ENCODE assay signal across 21 cellular contexts in genomic region chr9:638152-638551, GRCh38.
DNase-seq lines count a peak whose midpoint lies in the region; ATAC-seq and TF ChIP-seq lines count a peak whose summit lies in the region.
"Had no signal": no experiment of that assay in that cellular context is flagged by ENCODE, and none has a peak within 500 bp of the region (broad histone marks: within the 10 kb centered on the region; RNA-seq: fewer than 3 reads in every experiment).

No MANE protein-coding gene starts in this region.

- H3K27ac ChIP-seq in mammary epithelial cell (ENCODE audit: insufficient read depth, low read depth, low read length): no peak overlapping the region
- H3K27ac ChIP-seq in KOPT-K1 (ENCODE audit: low read depth, low read length, poor library complexity, severe bottlenecking): peak overlapping the region; percentile 50
- H3K27ac ChIP-seq: BLaER1 treated with 17β-estradiol and CSF1 and Interleukin-3, amounts not matched to agents 10 nM and 100 nM; colonic mucosa; neutrophil; transverse colon had no signal

- peaks cover 25% of the 10 kb centered on the region for H3K36me3 Mint-ChIP-seq in MCF 10A (ENCODE audit: insufficient read depth, unreplicated experiment)
- no peaks in the 10 kb centered on the region for H3K36me3 Mint-ChIP-seq in activated naive CD8-positive, alpha-beta T cell treated with anti-CD3 and anti-CD28 coated beads, Interleukin-2, amount 50 U/mL, for 24 hours (ENCODE audit: low read depth)
- H3K36me3 Mint-ChIP-seq in stimulated activated effector memory CD8-positive, alpha-beta T cell treated with anti-CD3 and anti-CD28 coated beads, Interleukin-12 subunit alpha, Interleukin-12 subunit beta, amount 100 ng/mL, for 72 hours: no peaks in the 10 kb centered on the region

- H3K27ac Mint-ChIP-seq in MCF 10A (ENCODE audit: low read depth, unreplicated experiment): peak overlapping the region; percentile 19
- no peak overlapping the region for H3K27ac Mint-ChIP-seq in activated naive CD8-positive, alpha-beta T cell treated with anti-CD3 and anti-CD28 coated beads, Interleukin-2, amount 50 U/mL, for 24 hours
- H3K27ac Mint-ChIP-seq in stimulated activated effector memory CD8-positive, alpha-beta T cell treated with anti-CD3 and anti-CD28 coated beads, Interleukin-12 subunit alpha, Interleukin-12 subunit beta, amount 100 ng/mL, for 72 hours: peak overlapping the region; percentile 26
- H3K27ac Mint-ChIP-seq: activated naive CD8-positive, alpha-beta T cell; H9; progenitor cell of endocrine pancreas had no signal

- no peaks in the 10 kb centered on the region for H3K27me3 ChIP-seq in mammary epithelial cell (ENCODE audit: insufficient read depth, low read length)
- H3K27me3 ChIP-seq: ascending aorta; BLaER1 treated with 17β-estradiol and CSF1 and Interleukin-3, amounts not matched to agents 10 nM and 100 nM; colonic mucosa; neutrophil; transverse colon had no signal

- H2AFZ ChIP-seq in mammary epithelial cell (ENCODE audit: low read depth, low read length): no peak overlapping the region

- intact Hi-C loops in MCF 10A (cut with micrococcal nuclease): no loop called here
- intact Hi-C loops in mammary epithelial cell (cut with micrococcal nuclease): no loop called here

- BruUV-seq in MCF 10A (replicated peaks; lab: Mats Ljungman, UMichigan): no TSS peak
- no TSS peak for BruUV-seq in mammary epithelial cell (replicated peaks; lab: Mats Ljungman, UMichigan)

- in situ Hi-C loops in mammary epithelial cell (cut with MboI; ENCODE audit: low sequenced_read_pairs in 2 of 2): no loop called here

- no peaks in the 10 kb centered on the region for H4K20me1 ChIP-seq in mammary epithelial cell (ENCODE audit: insufficient read depth, low read length)
- H4K20me1 ChIP-seq: BLaER1 treated with 17β-estradiol and CSF1 and Interleukin-3, amounts not matched to agents 10 nM and 100 nM had no signal

- DNase-seq in MCF 10A (ENCODE audit: unreplicated experiment): no peak
- DNase-seq in mammary epithelial cell: no peak
- DNase-seq in activated naive CD8-positive, alpha-beta T cell treated with anti-CD3 and anti-CD28 coated beads, Interleukin-2, amount 50 U/mL, for 24 hours: no peak
- DNase-seq in stimulated activated effector memory CD8-positive, alpha-beta T cell treated with anti-CD3 and anti-CD28 coated beads, Interleukin-12 subunit alpha, Interleukin-12 subunit beta, amount 100 ng/mL, for 72 hours (ENCODE audit: low spot score in 2 of 2): no peak
- DNase-seq in kidney tubule cell (ENCODE audit: low spot score): no peak
- no peak for DNase-seq in NCI-H146 (lab: John Stamatoyannopoulos, UW)
- DNase-seq: colonic mucosa; effector CD8-positive, alpha-beta T cell; H9; Karpas-422; SHP77; stimulated activated CD8-positive, alpha-beta memory T cell treated with anti-CD3 and anti-CD28 coated beads, Interleukin-4, amount 100 ng/mL, for 48 hours; transverse colon had no signal

- H3K79me2 ChIP-seq in mammary epithelial cell (ENCODE audit: insufficient read depth, low read length): no peaks in the 10 kb centered on the region

- no peaks in the 10 kb centered on the region for H3K27me3 Mint-ChIP-seq in MCF 10A (ENCODE audit: insufficient read depth, unreplicated experiment)
- no peaks in the 10 kb centered on the region for H3K27me3 Mint-ChIP-seq in activated naive CD8-positive, alpha-beta T cell treated with anti-CD3 and anti-CD28 coated beads, Interleukin-2, amount 50 U/mL, for 24 hours
- H3K27me3 Mint-ChIP-seq: progenitor cell of endocrine pancreas had no signal

- H3K9me3 ChIP-seq in mammary epithelial cell (replicated peaks; ENCODE audit: insufficient read depth, low read length): no peaks in the 10 kb centered on the region
- peaks cover 20% of the 10 kb centered on the region for H3K9me3 ChIP-seq in KOPT-K1 (ENCODE audit: insufficient read depth, low read length, poor library complexity, severe bottlenecking)
- H3K9me3 ChIP-seq: ascending aorta, colonic mucosa, neutrophil, transverse colon had no signal

- H3K9ac ChIP-seq in mammary epithelial cell (ENCODE audit: insufficient read depth, low read length): no peak overlapping the region
- H3K9ac ChIP-seq: BLaER1 treated with 17β-estradiol and CSF1 and Interleukin-3, amounts not matched to agents 10 nM and 100 nM had no signal

- CTCF ChIA-PET in MCF 10A (lab: Yijun Ruan, JAX) (interaction anchor here (0.6 to 1.1 kb wide), 5 partner anchors 13 to 227 kb away, joined by 3 to 4 read pairs (median 4); no protein-coding TSS in a partner anchor), mammary epithelial cell (lab: Charles Lee; ENCODE audit: low non-redundant PET) (no interaction called here)

- no peaks in the 10 kb centered on the region for H3K4me1 ChIP-seq in mammary epithelial cell (ENCODE audit: insufficient read depth, low read length)
- H3K4me1 ChIP-seq: BLaER1 treated with 17β-estradiol and CSF1 and Interleukin-3, amounts not matched to agents 10 nM and 100 nM; colonic mucosa had no signal

- POLR2A ChIA-PET in MCF 10A (lab: Yijun Ruan, JAX): interaction anchor here (0.6 to 1.5 kb wide), 4 partner anchors 11 to 114 kb away, joined by 3 to 5 read pairs (median 4); no protein-coding TSS in a partner anchor

- WGBS in mammary epithelial cell (ENCODE audit: low coverage, missing lambda C conversion rate): 89% methylated on average over 3 of the region's 3 CpGs

- H3K4me1 Mint-ChIP-seq in MCF 10A (ENCODE audit: insufficient read depth, unreplicated experiment): peaks cover 7% of the 10 kb centered on the region
- peaks cover 31% of the 10 kb centered on the region for H3K4me1 Mint-ChIP-seq in activated naive CD8-positive, alpha-beta T cell treated with anti-CD3 and anti-CD28 coated beads, Interleukin-2, amount 50 U/mL, for 24 hours
- peaks cover 6% of the 10 kb centered on the region for H3K4me1 Mint-ChIP-seq in stimulated activated effector memory CD8-positive, alpha-beta T cell treated with anti-CD3 and anti-CD28 coated beads, Interleukin-12 subunit alpha, Interleukin-12 subunit beta, amount 100 ng/mL, for 72 hours

- H3K9me3 Mint-ChIP-seq in MCF 10A (ENCODE audit: unreplicated experiment): no peaks in the 10 kb centered on the region
- H3K9me3 Mint-ChIP-seq in activated naive CD8-positive, alpha-beta T cell treated with anti-CD3 and anti-CD28 coated beads, Interleukin-2, amount 50 U/mL, for 24 hours: no peaks in the 10 kb centered on the region
- no peaks in the 10 kb centered on the region for H3K9me3 Mint-ChIP-seq in stimulated activated effector memory CD8-positive, alpha-beta T cell treated with anti-CD3 and anti-CD28 coated beads, Interleukin-12 subunit alpha, Interleukin-12 subunit beta, amount 100 ng/mL, for 72 hours

- H3K4me3 Mint-ChIP-seq in MCF 10A (ENCODE audit: unreplicated experiment): no peak overlapping the region
- no peak overlapping the region for H3K4me3 Mint-ChIP-seq in activated naive CD8-positive, alpha-beta T cell treated with anti-CD3 and anti-CD28 coated beads, Interleukin-2, amount 50 U/mL, for 24 hours
- H3K4me3 Mint-ChIP-seq in stimulated activated effector memory CD8-positive, alpha-beta T cell treated with anti-CD3 and anti-CD28 coated beads, Interleukin-12 subunit alpha, Interleukin-12 subunit beta, amount 100 ng/mL, for 72 hours: no peak overlapping the region
- H3K4me3 Mint-ChIP-seq: activated naive CD8-positive, alpha-beta T cell; H9 had no signal

- H3K36me3 ChIP-seq in mammary epithelial cell (ENCODE audit: insufficient read depth, low read length) (no peaks in the 10 kb centered on the region), KOPT-K1 (ENCODE audit: insufficient read depth, low read length) (no peaks in the 10 kb centered on the region)
- H3K36me3 ChIP-seq: ascending aorta; BLaER1 treated with 17β-estradiol and CSF1 and Interleukin-3, amounts not matched to agents 10 nM and 100 nM; colonic mucosa; neutrophil; transverse colon had no signal

- dilution Hi-C loops in mammary epithelial cell (cut with HindIII; ENCODE audit: low sequenced_read_pairs): no loop called here

- H3K4me3 ChIP-seq in mammary epithelial cell (replicated peaks in 1 of 3; ENCODE audit: insufficient read depth in 1 of 3, low read depth in 2 of 3, low read length in 3 of 3): no peak overlapping the region
- H3K4me3 ChIP-seq: BLaER1 treated with 17β-estradiol and CSF1 and Interleukin-3, amounts not matched to agents 10 nM and 100 nM; colonic mucosa; transverse colon had no signal

- peak; percentile 63 for ATAC-seq in activated naive CD8-positive, alpha-beta T cell treated with anti-CD3 and anti-CD28 coated beads, Interleukin-2, amount 50 U/mL, for 24 hours
- ATAC-seq in stimulated activated effector memory CD8-positive, alpha-beta T cell treated with anti-CD3 and anti-CD28 coated beads, Interleukin-12 subunit alpha, Interleukin-12 subunit beta, amount 100 ng/mL, for 72 hours: peak; percentile 76
- ATAC-seq: Panc1, sciatic nerve had no signal

- TF ChIP-seq CTCF in MCF 10A (IDR thresholded peaks at IDR 0.05; ENCODE audit: unreplicated experiment) (no peak), mammary epithelial cell (conservative IDR thresholded peaks at IDR 0.05 in 1 of 2, IDR thresholded peaks at IDR 0.05 in 1 of 2; ENCODE audit: extremely low read depth in 1 of 2, insufficient read depth in 1 of 2, low read depth in 1 of 2, low read length in 2 of 2) (no peak)

- H3K4me2 ChIP-seq in mammary epithelial cell (ENCODE audit: insufficient read depth, low read depth, low read length): no peak overlapping the region
- H3K4me2 ChIP-seq: BLaER1 treated with 17β-estradiol and CSF1 and Interleukin-3, amounts not matched to agents 10 nM and 100 nM had no signal
